1 cellular context compared by ENCODE assay signal in the genomic region with DNA sequence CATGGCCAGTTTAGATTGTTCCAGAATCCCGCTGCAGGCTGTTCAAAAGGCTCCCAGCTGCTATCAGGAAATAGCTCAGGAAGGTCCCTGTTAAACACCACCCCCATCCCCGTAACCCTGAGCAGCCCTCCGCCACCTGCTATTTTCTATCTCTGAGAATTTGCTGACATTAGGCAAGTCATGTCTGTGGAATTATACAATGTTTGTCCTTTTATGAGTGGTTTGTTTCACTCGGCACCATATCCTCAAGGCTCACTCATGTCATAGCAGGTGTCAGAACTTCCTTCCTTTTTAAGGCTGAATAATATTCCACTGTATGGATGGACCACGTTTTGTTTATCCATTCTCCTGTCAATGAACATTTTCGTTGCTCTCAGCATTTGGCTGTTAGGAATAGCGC.
TF ChIP-seq lines count a peak whose summit lies in the region.

No MANE protein-coding gene starts in this region.

TF ChIP-seq in H1, 55 proteins besides CTCF, POLR2A, EP300 and RAD21:
- no peak for TF ChIP-seq RNF2 (IDR thresholded peaks at IDR 0.05; ENCODE audit: borderline replicate concordance, low read depth, low read length, missing control alignments, poor library complexity, severe bottlenecking)
- no peak for TF ChIP-seq SUZ12 (IDR thresholded peaks at IDR 0.05; ENCODE audit: low read length)
- no peak for TF ChIP-seq SP1 (IDR thresholded peaks at IDR 0.05; ENCODE audit: low read depth, low read length)
- no peak for TF ChIP-seq GABPA (IDR thresholded peaks at IDR 0.05; ENCODE audit: borderline replicate concordance, insufficient read depth, low read length)
- no peak for TF ChIP-seq CBX5 (IDR thresholded peaks at IDR 0.05; ENCODE audit: low read depth, low read length)
- TF ChIP-seq NRF1 (IDR thresholded peaks at IDR 0.05; ENCODE audit: low read depth, low read length) = no peak
- TF ChIP-seq CBX8 (IDR thresholded peaks at IDR 0.05; ENCODE audit: borderline replicate concordance, low read depth, low read length) = no peak
- TF ChIP-seq, protein P1, sequence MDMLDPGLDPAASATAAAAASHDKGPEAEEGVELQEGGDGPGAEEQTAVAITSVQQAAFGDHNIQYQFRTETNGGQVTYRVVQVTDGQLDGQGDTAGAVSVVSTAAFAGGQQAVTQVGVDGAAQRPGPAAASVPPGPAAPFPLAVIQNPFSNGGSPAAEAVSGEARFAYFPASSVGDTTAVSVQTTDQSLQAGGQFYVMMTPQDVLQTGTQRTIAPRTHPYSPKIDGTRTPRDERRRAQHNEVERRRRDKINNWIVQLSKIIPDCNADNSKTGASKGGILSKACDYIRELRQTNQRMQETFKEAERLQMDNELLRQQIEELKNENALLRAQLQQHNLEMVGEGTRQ (IDR thresholded peaks at IDR 0.05; ENCODE audit: low read length) = no peak
- no peak for TF ChIP-seq KDM4A (IDR thresholded peaks at IDR 0.05; ENCODE audit: low read depth, low read length, severe bottlenecking)
- TF ChIP-seq CHD2 (IDR thresholded peaks at IDR 0.05; ENCODE audit: low read length) = no peak
- no peak for TF ChIP-seq TEAD4 (IDR thresholded peaks at IDR 0.05; ENCODE audit: low read depth, low read length)
- no peak for TF ChIP-seq CREB1 (IDR thresholded peaks at IDR 0.05)
- no peak for TF ChIP-seq HDAC2 (IDR thresholded peaks at IDR 0.05; ENCODE audit: borderline replicate concordance in 1 of 2, low read depth in 2 of 2, low read length in 2 of 2)
